27 cellular contexts compared by ENCODE assay signal in the genomic region with DNA sequence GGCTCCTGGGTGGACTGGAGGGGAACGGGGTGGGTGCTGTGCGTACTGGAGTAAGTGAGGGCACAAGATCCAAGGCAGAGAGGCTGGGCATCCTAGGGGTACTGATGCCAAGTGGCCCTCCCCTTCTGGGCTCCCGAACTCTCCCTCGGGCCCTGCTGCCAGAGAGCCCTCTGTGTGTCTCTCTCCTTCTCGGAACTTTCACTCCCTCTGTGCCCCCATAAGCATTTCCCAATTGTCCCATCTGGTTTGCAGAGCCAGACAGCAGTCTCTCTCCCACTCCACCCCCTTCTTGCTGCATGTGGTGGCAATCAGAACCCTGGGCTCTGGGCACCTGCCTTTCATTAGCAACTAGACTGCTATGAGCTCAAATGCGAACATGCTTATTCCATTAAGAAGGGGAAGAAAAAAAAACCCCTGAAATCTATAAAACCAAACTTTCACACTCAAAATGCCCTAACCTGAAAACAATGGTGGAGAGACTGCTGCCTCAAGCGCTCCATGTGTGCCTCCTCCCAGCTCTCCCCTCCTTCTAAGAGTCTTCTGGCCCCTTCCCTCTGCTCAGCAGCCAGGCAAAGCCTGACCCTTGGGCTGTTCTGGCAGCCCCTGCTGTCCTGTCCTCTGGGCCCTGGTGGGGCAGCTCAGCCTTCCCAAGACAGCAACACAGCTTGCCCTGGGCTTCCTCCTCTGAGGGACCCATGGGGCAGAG.
DNase-seq lines count a peak whose midpoint lies in the region; ATAC-seq and TF ChIP-seq lines count a peak whose summit lies in the region.
"Had no signal": no experiment of that assay in that cellular context is flagged by ENCODE, and none has a peak within 500 bp of the region (broad histone marks: within the 10 kb centered on the region; RNA-seq: fewer than 3 reads in every experiment).

No MANE protein-coding gene starts in this region.

- H3K4me1 Mint-ChIP-seq in stimulated activated effector memory CD8-positive, alpha-beta T cell treated with anti-CD3 and anti-CD28 coated beads, Interleukin-12 subunit alpha, Interleukin-12 subunit beta, amount 100 ng/mL, for 72 hours: no peaks in the 10 kb centered on the region

- H3K4me3 Mint-ChIP-seq in stimulated activated effector memory CD8-positive, alpha-beta T cell treated with anti-CD3 and anti-CD28 coated beads, Interleukin-12 subunit alpha, Interleukin-12 subunit beta, amount 100 ng/mL, for 72 hours: no peak overlapping the region
- H3K4me3 Mint-ChIP-seq: activated T-cell treated with anti-CD3 and anti-CD28 coated beads, Interleukin-2, amount 50 U/mL, for 24 hours; H9 had no signal

- intact Hi-C loops in left lung (cut with DNase I): no loop called here

- no peaks in the 10 kb centered on the region for H3K36me3 Mint-ChIP-seq in stimulated activated effector memory CD8-positive, alpha-beta T cell treated with anti-CD3 and anti-CD28 coated beads, Interleukin-12 subunit alpha, Interleukin-12 subunit beta, amount 100 ng/mL, for 72 hours

- no peak overlapping the region for H3K27ac Mint-ChIP-seq in stimulated activated effector memory CD8-positive, alpha-beta T cell treated with anti-CD3 and anti-CD28 coated beads, Interleukin-12 subunit alpha, Interleukin-12 subunit beta, amount 100 ng/mL, for 72 hours
- H3K27ac Mint-ChIP-seq: activated T-cell treated with anti-CD3 and anti-CD28 coated beads, Interleukin-2, amount 50 U/mL, for 24 hours had no signal

- TF ChIP-seq CTCF in AG10803 (conservative IDR thresholded peaks at IDR 0.05; ENCODE audit: low read length): no peak
- no peak for TF ChIP-seq CTCF in left lung (IDR thresholded peaks at IDR 0.05)

- no peaks in the 10 kb centered on the region for H3K36me3 ChIP-seq in left lung
- H3K36me3 ChIP-seq: adrenal gland, brain microvascular endothelial cell, WERI-Rb-1 had no signal

- no peaks in the 10 kb centered on the region for H3K4me1 ChIP-seq in left lung
- H3K4me1 ChIP-seq: adrenal gland, foreskin keratinocyte had no signal

- H3K27me3 ChIP-seq in left lung: no peaks in the 10 kb centered on the region
- H3K27me3 ChIP-seq: adrenal gland, BE2C, brain microvascular endothelial cell, hepatocyte had no signal

- H3K4me3 ChIP-seq in AG10803 (ENCODE audit: low read length) (no peak overlapping the region), left lung (no peak overlapping the region)
- H3K4me3 ChIP-seq: adrenal gland, hepatocyte, PC-9 had no signal

- peak; percentile 11 for ATAC-seq in stimulated activated effector memory CD8-positive, alpha-beta T cell treated with anti-CD3 and anti-CD28 coated beads, Interleukin-12 subunit alpha, Interleukin-12 subunit beta, amount 100 ng/mL, for 72 hours
- ATAC-seq in left lung: no peak
- ATAC-seq: foreskin keratinocyte, left lobe of liver had no signal

- H3K9me3 ChIP-seq in left lung: no peaks in the 10 kb centered on the region
- H3K9me3 ChIP-seq: adrenal gland, BE2C had no signal

- no peak overlapping the region for H3K27ac ChIP-seq in left lung
- H3K27ac ChIP-seq: adrenal gland, brain microvascular endothelial cell, foreskin keratinocyte, hepatocyte, PC-9 had no signal

- no peaks in the 10 kb centered on the region for H3K9me3 Mint-ChIP-seq in stimulated activated effector memory CD8-positive, alpha-beta T cell treated with anti-CD3 and anti-CD28 coated beads, Interleukin-12 subunit alpha, Interleukin-12 subunit beta, amount 100 ng/mL, for 72 hours
- H3K9me3 Mint-ChIP-seq: activated T-cell treated with anti-CD3 and anti-CD28 coated beads, Interleukin-2, amount 50 U/mL, for 24 hours; H9 had no signal

- DNase-seq in AG10803 (ENCODE audit: low read depth) (peak; percentile 85), GM03348 (ENCODE audit: low spot score) (peak; percentile 68), fibroblast of gingiva (ENCODE audit: low read depth) (peak; percentile 51), left lung (no peak), ecto neural progenitor cell (ENCODE audit: low spot score) (no peak)
- no peak for DNase-seq in stimulated activated effector memory CD8-positive, alpha-beta T cell treated with anti-CD3 and anti-CD28 coated beads, Interleukin-12 subunit alpha, Interleukin-12 subunit beta, amount 100 ng/mL, for 72 hours (ENCODE audit: low spot score in 2 of 2)
- DNase-seq in activated CD8-positive, alpha-beta memory T cell treated with anti-CD3 and anti-CD28 coated beads for 24 hours: no peak
- DNase-seq: activated CD4-positive, alpha-beta T cell treated with anti-CD3 and anti-CD28 coated beads for 48 hours; activated T-cell treated with anti-CD3 and anti-CD28 coated beads, Interleukin-2, amount 50 U/mL, for 24 hours; brain microvascular endothelial cell; foreskin keratinocyte; GDM1; H9; NCI-H2227 treated with DMSO at 0.1 percent for 48 hours; NCI-H526 treated with DMSO at 0.1 percent for 48 hours; occipital lobe; SHP77 treated with DMSO at 0.1 percent for 48 hours; stimulated activated CD4-positive, alpha-beta T cell treated with anti-CD3 and anti-CD28 coated beads, Interleukin-2, amount 100 ng/mL, for 24 hours; SW 1271; T-helper 9 cell; trophoblast cell; WERI-Rb-1 had no signal

Comparison
In these comparisons a context has a peak if more than half of its experiments do, and no peak if none do; other contexts are left out.
1. DNase-seq: peak in AG10803 (single experiment), GM03348 (single experiment) and fibroblast of gingiva (single experiment); none in stimulated activated effector memory CD8-positive, alpha-beta T cell treated with anti-CD3 and anti-CD28 coated beads, Interleukin-12 subunit alpha, Interleukin-12 subunit beta, amount 100 ng/mL, for 72 hours (0 of 2), left lung (0 of 2), activated CD8-positive, alpha-beta memory T cell treated with anti-CD3 and anti-CD28 coated beads for 24 hours (single experiment) and ecto neural progenitor cell (single experiment).